1 cellular context compared by ENCODE assay signal in the genomic region with DNA sequence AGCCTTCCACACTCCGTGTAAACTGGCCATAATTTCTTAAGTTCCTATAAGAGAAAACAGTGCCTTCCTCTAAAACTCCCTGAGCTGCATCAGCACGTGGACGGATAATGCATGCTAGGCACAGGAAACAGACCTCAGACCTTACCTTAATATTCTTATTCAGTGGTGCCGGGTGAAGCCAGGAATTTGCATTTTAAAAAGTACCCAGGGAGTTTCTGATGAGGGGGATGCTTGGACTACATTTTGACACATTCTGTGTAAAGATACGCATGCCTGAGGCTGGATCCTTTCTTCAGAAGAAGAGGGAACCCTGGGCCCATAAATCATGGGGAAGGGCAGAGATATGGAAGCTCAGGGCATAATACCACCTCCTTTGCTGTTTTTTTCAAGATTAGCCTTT.
TF ChIP-seq lines count a peak whose summit lies in the region.

No MANE protein-coding gene starts in this region.

TF ChIP-seq in GM23338, 12 proteins besides CTCF, POLR2A, EP300 and RAD21 (continued from another document):
- TF ChIP-seq, protein P1, sequence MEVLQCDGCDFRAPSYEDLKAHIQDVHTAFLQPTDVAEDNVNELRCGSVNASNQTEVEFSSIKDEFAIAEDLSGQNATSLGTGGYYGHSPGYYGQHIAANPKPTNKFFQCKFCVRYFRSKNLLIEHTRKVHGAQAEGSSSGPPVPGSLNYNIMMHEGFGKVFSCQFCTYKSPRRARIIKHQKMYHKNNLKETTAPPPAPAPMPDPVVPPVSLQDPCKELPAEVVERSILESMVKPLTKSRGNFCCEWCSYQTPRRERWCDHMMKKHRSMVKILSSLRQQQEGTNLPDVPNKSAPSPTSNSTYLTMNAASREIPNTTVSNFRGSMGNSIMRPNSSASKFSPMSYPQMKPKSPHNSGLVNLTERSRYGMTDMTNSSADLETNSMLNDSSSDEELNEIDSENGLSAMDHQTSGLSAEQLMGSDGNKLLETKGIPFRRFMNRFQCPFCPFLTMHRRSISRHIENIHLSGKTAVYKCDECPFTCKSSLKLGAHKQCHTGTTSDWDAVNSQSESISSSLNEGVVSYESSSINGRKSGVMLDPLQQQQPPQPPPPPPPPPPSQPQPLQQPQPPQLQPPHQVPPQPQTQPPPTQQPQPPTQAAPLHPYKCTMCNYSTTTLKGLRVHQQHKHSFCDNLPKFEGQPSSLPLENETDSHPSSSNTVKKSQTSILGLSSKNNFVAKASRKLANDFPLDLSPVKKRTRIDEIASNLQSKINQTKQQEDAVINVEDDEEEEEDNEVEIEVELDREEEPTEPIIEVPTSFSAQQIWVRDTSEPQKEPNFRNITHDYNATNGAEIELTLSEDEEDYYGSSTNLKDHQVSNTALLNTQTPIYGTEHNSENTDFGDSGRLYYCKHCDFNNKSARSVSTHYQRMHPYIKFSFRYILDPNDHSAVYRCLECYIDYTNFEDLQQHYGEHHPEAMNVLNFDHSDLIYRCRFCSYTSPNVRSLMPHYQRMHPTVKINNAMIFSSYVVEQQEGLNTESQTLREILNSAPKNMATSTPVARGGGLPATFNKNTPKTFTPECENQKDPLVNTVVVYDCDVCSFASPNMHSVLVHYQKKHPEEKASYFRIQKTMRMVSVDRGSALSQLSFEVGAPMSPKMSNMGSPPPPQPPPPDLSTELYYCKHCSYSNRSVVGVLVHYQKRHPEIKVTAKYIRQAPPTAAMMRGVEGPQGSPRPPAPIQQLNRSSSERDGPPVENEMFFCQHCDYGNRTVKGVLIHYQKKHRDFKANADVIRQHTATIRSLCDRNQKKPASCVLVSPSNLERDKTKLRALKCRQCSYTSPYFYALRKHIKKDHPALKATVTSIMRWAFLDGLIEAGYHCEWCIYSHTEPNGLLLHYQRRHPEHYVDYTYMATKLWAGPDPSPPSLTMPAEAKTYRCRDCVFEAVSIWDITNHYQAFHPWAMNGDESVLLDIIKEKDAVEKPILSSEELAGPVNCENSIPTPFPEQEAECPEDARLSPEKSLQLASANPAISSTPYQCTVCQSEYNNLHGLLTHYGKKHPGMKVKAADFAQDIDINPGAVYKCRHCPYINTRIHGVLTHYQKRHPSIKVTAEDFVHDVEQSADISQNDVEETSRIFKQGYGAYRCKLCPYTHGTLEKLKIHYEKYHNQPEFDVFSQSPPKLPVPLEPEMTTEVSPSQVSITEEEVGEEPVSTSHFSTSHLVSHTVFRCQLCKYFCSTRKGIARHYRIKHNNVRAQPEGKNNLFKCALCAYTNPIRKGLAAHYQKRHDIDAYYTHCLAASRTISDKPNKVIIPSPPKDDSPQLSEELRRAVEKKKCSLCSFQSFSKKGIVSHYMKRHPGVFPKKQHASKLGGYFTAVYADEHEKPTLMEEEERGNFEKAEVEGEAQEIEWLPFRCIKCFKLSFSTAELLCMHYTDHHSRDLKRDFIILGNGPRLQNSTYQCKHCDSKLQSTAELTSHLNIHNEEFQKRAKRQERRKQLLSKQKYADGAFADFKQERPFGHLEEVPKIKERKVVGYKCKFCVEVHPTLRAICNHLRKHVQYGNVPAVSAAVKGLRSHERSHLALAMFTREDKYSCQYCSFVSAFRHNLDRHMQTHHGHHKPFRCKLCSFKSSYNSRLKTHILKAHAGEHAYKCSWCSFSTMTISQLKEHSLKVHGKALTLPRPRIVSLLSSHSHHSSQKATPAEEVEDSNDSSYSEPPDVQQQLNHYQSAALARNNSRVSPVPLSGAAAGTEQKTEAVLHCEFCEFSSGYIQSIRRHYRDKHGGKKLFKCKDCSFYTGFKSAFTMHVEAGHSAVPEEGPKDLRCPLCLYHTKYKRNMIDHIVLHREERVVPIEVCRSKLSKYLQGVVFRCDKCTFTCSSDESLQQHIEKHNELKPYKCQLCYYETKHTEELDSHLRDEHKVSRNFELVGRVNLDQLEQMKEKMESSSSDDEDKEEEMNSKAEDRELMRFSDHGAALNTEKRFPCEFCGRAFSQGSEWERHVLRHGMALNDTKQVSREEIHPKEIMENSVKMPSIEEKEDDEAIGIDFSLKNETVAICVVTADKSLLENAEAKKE (CRISPR knock-in tag; IDR thresholded peaks at IDR 0.05): no peak
- TF ChIP-seq EZH2phosphoT487 (IDR thresholded peaks at IDR 0.05; ENCODE audit: unreplicated experiment) (no peak), EZH2 (IDR thresholded peaks at IDR 0.05; ENCODE audit: low read depth, unreplicated experiment) (no peak)
